Comparison of ENCODE assay signal across 8 cellular contexts in the genomic region with DNA sequence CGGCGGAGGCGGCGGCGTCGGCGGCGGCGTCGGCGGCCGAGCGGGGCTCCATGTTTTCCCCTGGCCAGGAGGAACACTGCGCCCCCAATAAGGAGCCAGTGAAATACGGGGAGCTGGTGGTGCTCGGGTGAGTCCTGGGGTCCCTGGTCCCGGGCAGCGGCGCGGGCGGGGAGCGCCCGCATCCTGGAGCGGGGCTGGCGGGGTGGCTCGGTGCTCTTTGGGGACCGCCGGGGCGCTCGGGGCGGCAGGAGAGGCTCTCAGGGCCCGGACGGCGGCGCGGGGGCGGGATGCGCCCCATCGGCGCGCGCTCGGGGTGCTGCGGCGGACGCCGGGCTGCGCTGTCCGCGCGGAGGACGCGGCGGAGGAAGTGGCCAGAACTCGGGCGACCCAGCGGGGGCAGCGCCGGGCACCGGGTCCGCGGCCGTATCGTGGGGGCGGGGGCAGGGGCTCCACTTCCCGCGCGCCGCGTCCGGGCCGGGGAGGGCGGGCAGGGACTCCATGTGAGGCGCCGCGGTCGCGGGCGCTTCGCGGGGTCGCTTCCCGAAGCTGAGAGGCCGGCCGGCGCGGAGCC. TPM values are rescaled to one million over a fixed set of nuclear protein-coding genes. Genes with fewer than 3 reads are reported as not detected.
DNase-seq lines count a peak whose midpoint lies in the region; ATAC-seq and TF ChIP-seq lines count a peak whose summit lies in the region.

No MANE protein-coding gene starts in this region.

- no peak for TF ChIP-seq CTCF in fibroblast of villous mesenchyme (IDR thresholded peaks at IDR 0.05; ENCODE audit: insufficient read depth, low read depth, low read length)

- no peaks in the 10 kb centered on the region for H3K36me3 ChIP-seq in neuron (ENCODE audit: insufficient read depth, low read length)

- ATAC-seq in HG03342 (IDR thresholded peaks at IDR 0.05; ENCODE audit: unreplicated experiment) = peak; percentile 25

- peak; percentile 24 for DNase-seq in stimulated activated CD4-positive, alpha-beta T cell treated with anti-CD3 and anti-CD28 coated beads, Interleukin-12 subunit alpha, Interleukin-12 subunit beta, amount 100 ng/mL, for 4 hours
- DNase-seq in stimulated activated CD4-positive, alpha-beta T cell treated with anti-CD3 and anti-CD28 coated beads, Interleukin-2, amount 100 ng/mL, for 48 hours = no peak
- DNase-seq in activated CD8-positive, alpha-beta memory T cell treated with anti-CD3 and anti-CD28 coated beads, Interleukin-2, amount 50 U/mL, for 48 hours = peak; percentile 64
- no peak for DNase-seq in fibroblast of villous mesenchyme (ENCODE audit: low read depth)
- DNase-seq in NCI-H748 (lab: John Stamatoyannopoulos, UW; ENCODE audit: unreplicated experiment) = no peak
- no peak for DNase-seq in NCI-H1694 (lab: John Stamatoyannopoulos, UW)

- peak overlapping the region; percentile 96 for H2AFZ ChIP-seq in neuron (ENCODE audit: low read depth, low read length)

- peaks cover 14% of the 10 kb centered on the region for H3K4me1 ChIP-seq in neuron (ENCODE audit: insufficient read depth, low read length)

- H3K4me3 ChIP-seq in fibroblast of villous mesenchyme (ENCODE audit: low read depth, low read length) (peak overlapping the region; percentile 74), neuron (ENCODE audit: low read length) (peak overlapping the region; percentile 79)

- no peaks in the 10 kb centered on the region for H3K27me3 ChIP-seq in neuron (ENCODE audit: insufficient read depth, low read length)

- no peaks in the 10 kb centered on the region for H3K9me3 ChIP-seq in neuron (ENCODE audit: low read length)

RNA-seq across cellular contexts. Expression of gene PELI2, which starts 0.5 kb away (rescaled TPM):
- total RNA-seq in fibroblast of villous mesenchyme = 3.0 and 5.2 TPM in 2 replicates

Comparison
In these comparisons a context has a peak if more than half of its experiments do, and no peak if none do; other contexts are left out.
1. DNase-seq: peak in stimulated activated CD4-positive, alpha-beta T cell treated with anti-CD3 and anti-CD28 coated beads, Interleukin-12 subunit alpha, Interleukin-12 subunit beta, amount 100 ng/mL, for 4 hours (single experiment) and activated CD8-positive, alpha-beta memory T cell treated with anti-CD3 and anti-CD28 coated beads, Interleukin-2, amount 50 U/mL, for 48 hours (single experiment); none in stimulated activated CD4-positive, alpha-beta T cell treated with anti-CD3 and anti-CD28 coated beads, Interleukin-2, amount 100 ng/mL, for 48 hours (0 of 2), fibroblast of villous mesenchyme (single experiment), NCI-H748 (single experiment) and NCI-H1694 (single experiment).